22 cellular contexts compared by ENCODE assay signal in genomic region chr11:67177399-67178281, GRCh38.
"Had no signal": no experiment of that assay in that cellular context is flagged by ENCODE, and none has a peak within 500 bp of the region (broad histone marks: within the 10 kb centered on the region; RNA-seq: fewer than 3 reads in every experiment).

No MANE protein-coding gene starts in this region.

- H3K27ac Mint-ChIP-seq: activated CD8-positive, alpha-beta T cell treated with anti-CD3 and anti-CD28 coated beads, Interleukin-2, amount 10 ng/mL, durations not matched to agents 7 days and 5 days; activated naive CD4-positive, alpha-beta T cell treated with anti-CD3 and anti-CD28 coated beads, Interleukin-2, amount 50 U/mL, for 72 hours; activated T-helper 17 cell treated with anti-CD3 and anti-CD28 coated beads, Interleukin-2, amount 50 U/mL, for 72 hours; memory B cell; nephron progenitor cell; T-helper 2 cell treated with Interferon-gamma antibody and Interleukin-4, amounts not matched to agents 5 μg/mL and 100 μg/mL, for 36 hours had no signal

- H3K4me1 Mint-ChIP-seq: activated T-helper 17 cell treated with anti-CD3 and anti-CD28 coated beads, Interleukin-2, amount 50 U/mL, for 72 hours; nephron progenitor cell had no signal

- DNase-seq: activated CD4-positive, alpha-beta T cell treated with anti-CD3 and anti-CD28 coated beads for 1 hour; activated CD4-positive, alpha-beta T cell treated with anti-CD3 and anti-CD28 coated beads, Interleukin-2, amount 50 U/mL, for 1 hour; activated CD8-positive, alpha-beta T cell treated with anti-CD3 and anti-CD28 coated beads, Interleukin-2, amount 10 ng/mL, durations not matched to agents 7 days and 5 days; activated T-cell treated with anti-CD3 and anti-CD28 coated beads, Interleukin-2, amount 50 U/mL, for 1 hour; aorta; colonic mucosa; dorsolateral prefrontal cortex; esophagus squamous epithelium; gastrocnemius medialis; head of caudate nucleus; islet precursor cell; left cardiac atrium; nephron progenitor cell; occipital lobe; stimulated activated CD4-positive, alpha-beta T cell treated with anti-CD3 and anti-CD28 coated beads, Interleukin-4, amount 100 ng/mL, for 24 hours; stimulated activated naive CD8-positive, alpha-beta T cell treated with anti-CD3 and anti-CD28 coated beads, Interleukin-15, Interleukin-2, amounts not matched to agents 100 U/mL and 50 U/mL, for 24 hours; upper lobe of right lung had no signal

- H3K27me3 Mint-ChIP-seq: activated T-helper 17 cell treated with anti-CD3 and anti-CD28 coated beads, Interleukin-2, amount 50 U/mL, for 72 hours; central memory CD8-positive, alpha-beta T cell; memory B cell had no signal

- H3K9me3 Mint-ChIP-seq: activated naive CD4-positive, alpha-beta T cell treated with anti-CD3 and anti-CD28 coated beads, Interleukin-2, amount 50 U/mL, for 72 hours; activated T-helper 17 cell treated with anti-CD3 and anti-CD28 coated beads, Interleukin-2, amount 50 U/mL, for 72 hours; central memory CD8-positive, alpha-beta T cell; memory B cell; nephron progenitor cell; T-helper 2 cell treated with Interferon-gamma antibody and Interleukin-4, amounts not matched to agents 5 μg/mL and 100 μg/mL, for 36 hours had no signal

- H3K36me3 Mint-ChIP-seq: activated naive CD4-positive, alpha-beta T cell treated with anti-CD3 and anti-CD28 coated beads, Interleukin-2, amount 50 U/mL, for 72 hours had no signal

- ATAC-seq: activated CD8-positive, alpha-beta T cell treated with anti-CD3 and anti-CD28 coated beads, Interleukin-2, amount 10 ng/mL, durations not matched to agents 7 days and 5 days; activated naive CD4-positive, alpha-beta T cell treated with anti-CD3 and anti-CD28 coated beads, Interleukin-2, amount 50 U/mL, for 72 hours; activated T-helper 17 cell treated with anti-CD3 and anti-CD28 coated beads, Interleukin-2, amount 50 U/mL, for 72 hours; gastrocnemius medialis; left cardiac atrium; stimulated activated naive CD8-positive, alpha-beta T cell treated with anti-CD3 and anti-CD28 coated beads, Interleukin-15, Interleukin-2, amounts not matched to agents 100 U/mL and 50 U/mL, for 24 hours; upper lobe of right lung had no signal

- H3K4me3 Mint-ChIP-seq: activated CD8-positive, alpha-beta T cell treated with anti-CD3 and anti-CD28 coated beads, Interleukin-2, amount 10 ng/mL, durations not matched to agents 7 days and 5 days; activated T-helper 17 cell treated with anti-CD3 and anti-CD28 coated beads, Interleukin-2, amount 50 U/mL, for 72 hours; central memory CD8-positive, alpha-beta T cell; memory B cell; nephron progenitor cell; T-helper 2 cell treated with Interferon-gamma antibody and Interleukin-4, amounts not matched to agents 5 μg/mL and 100 μg/mL, for 36 hours had no signal
